Comparison of ENCODE assay signal across 23 cellular contexts in genomic region chr13:47519626-47520025, GRCh38.
"Had no signal": no experiment of that assay in that cellular context is flagged by ENCODE, and none has a peak within 500 bp of the region (broad histone marks: within the 10 kb centered on the region; RNA-seq: fewer than 3 reads in every experiment).

No MANE protein-coding gene starts in this region.

- H3K4me1 Mint-ChIP-seq: activated B cell treated with CpG ODN at 0.5 μM for 24 hours; activated CD4-positive, alpha-beta T cell treated with anti-CD3 and anti-CD28 coated beads for 36 hours; activated naive CD8-positive, alpha-beta T cell treated with anti-CD3 and anti-CD28 coated beads, Interleukin-2, amount 10 ng/mL, durations not matched to agents 7 days and 5 days had no signal

- H3K4me3 Mint-ChIP-seq: activated B cell treated with CpG ODN at 0.5 μM for 24 hours; activated CD4-positive, alpha-beta T cell treated with anti-CD3 and anti-CD28 coated beads for 36 hours; activated naive CD4-positive, alpha-beta T cell treated with anti-CD3 and anti-CD28 coated beads for 36 hours; activated naive CD8-positive, alpha-beta T cell treated with anti-CD3 and anti-CD28 coated beads, Interleukin-2, amount 10 ng/mL, durations not matched to agents 7 days and 5 days; natural killer cell treated with Interleukin-12 subunit alpha and Interleukin-12 subunit beta and Interleukin-15 and Interleukin-18, amount 100 ng/mL, for 72 hours had no signal

- H3K36me3 Mint-ChIP-seq: activated naive CD8-positive, alpha-beta T cell treated with anti-CD3 and anti-CD28 coated beads, Interleukin-2, amount 10 ng/mL, durations not matched to agents 7 days and 5 days; natural killer cell treated with Interleukin-12 subunit alpha and Interleukin-12 subunit beta and Interleukin-15 and Interleukin-18, amount 100 ng/mL, for 72 hours had no signal

- DNase-seq: activated B cell treated with CpG ODN at 0.5 μM for 24 hours; activated CD4-positive, alpha-beta T cell treated with anti-CD3 and anti-CD28 coated beads for 36 hours; activated CD4-positive, alpha-beta T cell treated with anti-CD3 and anti-CD28 coated beads, Interleukin-2, amount 50 U/mL, for 48 hours; activated CD8-positive, alpha-beta memory T cell treated with anti-CD3 and anti-CD28 coated beads, Interleukin-2, amount 50 U/mL, for 48 hours; activated naive CD4-positive, alpha-beta T cell treated with anti-CD3 and anti-CD28 coated beads for 36 hours; activated naive CD8-positive, alpha-beta T cell treated with anti-CD3 and anti-CD28 coated beads, Interleukin-2, amount 10 ng/mL, durations not matched to agents 7 days and 5 days; activated T-cell treated with anti-CD3 and anti-CD28 coated beads, Interleukin-2, amount 50 U/mL, for 48 hours; anterior cingulate cortex; body of pancreas; head of caudate nucleus; hypothalamus; left ventricle myocardium superior; spleen; stimulated activated CD4-positive, alpha-beta T cell treated with anti-CD3 and anti-CD28 coated beads, Interleukin-4, amount 100 ng/mL, for 1 hour; stimulated activated naive CD4-positive, alpha-beta T cell; T-helper 9 cell; testis; trophoblast cell; uterus had no signal

- H3K27ac Mint-ChIP-seq: activated B cell treated with CpG ODN at 0.5 μM for 24 hours; activated CD4-positive, alpha-beta T cell treated with anti-CD3 and anti-CD28 coated beads for 36 hours; activated naive CD4-positive, alpha-beta T cell treated with anti-CD3 and anti-CD28 coated beads for 36 hours; activated naive CD8-positive, alpha-beta T cell treated with anti-CD3 and anti-CD28 coated beads, Interleukin-2, amount 10 ng/mL, durations not matched to agents 7 days and 5 days; natural killer cell treated with Interleukin-12 subunit alpha and Interleukin-12 subunit beta and Interleukin-15 and Interleukin-18, amount 100 ng/mL, for 72 hours; progenitor cell of endocrine pancreas had no signal

- H3K4me1 ChIP-seq: body of pancreas, gastroesophageal sphincter, spleen, testis, uterus had no signal

- ATAC-seq: activated CD4-positive, alpha-beta T cell treated with anti-CD3 and anti-CD28 coated beads for 36 hours; body of pancreas; gastroesophageal sphincter; left ventricle myocardium superior; natural killer cell treated with Interleukin-12 subunit alpha and Interleukin-12 subunit beta and Interleukin-15 and Interleukin-18, amount 100 ng/mL, for 72 hours had no signal

- H3K27ac ChIP-seq: body of pancreas, cardiac muscle cell, gastroesophageal sphincter, spleen, testis, uterus had no signal

- H3K27me3 ChIP-seq: body of pancreas, cardiac muscle cell, gastroesophageal sphincter, spleen, testis, uterus had no signal

- H3K27me3 Mint-ChIP-seq: activated B cell treated with CpG ODN at 0.5 μM for 24 hours; activated naive CD8-positive, alpha-beta T cell treated with anti-CD3 and anti-CD28 coated beads, Interleukin-2, amount 10 ng/mL, durations not matched to agents 7 days and 5 days; natural killer cell treated with Interleukin-12 subunit alpha and Interleukin-12 subunit beta and Interleukin-15 and Interleukin-18, amount 100 ng/mL, for 72 hours; progenitor cell of endocrine pancreas had no signal

- H3K4me3 ChIP-seq: body of pancreas, cardiac muscle cell, gastroesophageal sphincter, spleen, testis, uterus had no signal
